Comparison of ENCODE assay signal across 8 cellular contexts in genomic region chr16:57802635-57803412, GRCh38. TPM values are rescaled to one million over a fixed set of nuclear protein-coding genes. Genes with fewer than 3 reads are reported as not detected.
A peak's percentile ranks its signal among the peaks of the same experiment; 100 is the strongest.
DNase-seq lines count a peak whose midpoint lies in the region; ATAC-seq and TF ChIP-seq lines count a peak whose summit lies in the region.

No MANE protein-coding gene starts in this region.

- peak overlapping the region; percentile 49; the same call in 1 of the 2 replicates for H3K9ac ChIP-seq in KMS-11

- no peaks in the 10 kb centered on the region for H3K9me3 ChIP-seq in CD4-positive, CD25-positive, alpha-beta regulatory T cell (ENCODE audit: control insufficient read depth in 2 of 2, low read length in 2 of 2)
- no peaks in the 10 kb centered on the region for H3K9me3 ChIP-seq in stomach

- H3K36me3 Mint-ChIP-seq in CD4-positive, CD25-positive, alpha-beta regulatory T cell, result peaks cover 3% of the 10 kb centered on the region

- H3K9me3 Mint-ChIP-seq in CD4-positive, CD25-positive, alpha-beta regulatory T cell, result peaks cover 0 to 4% (median 0%) of the 10 kb centered on the region in 7 donors

- peaks cover 22% of the 10 kb centered on the region for H3K27me3 ChIP-seq in CD4-positive, CD25-positive, alpha-beta regulatory T cell (ENCODE audit: control insufficient read depth, insufficient read depth, low read length)
- H3K27me3 ChIP-seq in KMS-11 (ENCODE audit: insufficient read depth, low read depth) (no peaks in the 10 kb centered on the region), stomach (no peaks in the 10 kb centered on the region)

- no peak overlapping the region for H3K27ac ChIP-seq in CD4-positive, CD25-positive, alpha-beta regulatory T cell (ENCODE audit: insufficient read depth, low read length, poor library complexity, severe bottlenecking)
- no peak overlapping the region for H3K27ac ChIP-seq in KMS-11
- peak overlapping the region; percentile 39 to 89 (median 81) for H3K27ac ChIP-seq in stomach

- peak overlapping the region; percentile 39; the same call in 1 of the 2 replicates for H3K4me2 ChIP-seq in KMS-11

- no peak for TF ChIP-seq CTCF in KMS-11 (conservative IDR thresholded peaks at IDR 0.05; ENCODE audit: low read depth, low read length)
- no peak for TF ChIP-seq CTCF in cardiac fibroblast (IDR thresholded peaks at IDR 0.05; ENCODE audit: low read depth, low read length)
- no peak for TF ChIP-seq CTCF in stomach (IDR thresholded peaks at IDR 0.05)

- TF ChIP-seq EP300 in stomach (IDR thresholded peaks at IDR 0.05), result no peak

- DNase-seq in CD4-positive, CD25-positive, alpha-beta regulatory T cell, result peak in 1 of 3 donors; percentile 5
- DNase-seq in cardiac fibroblast (ENCODE audit: low read depth in 2 of 2), result peak in 1 of 2 donors; percentile 56
- DNase-seq in left colon, result no peak
- DNase-seq in stomach, result peak; percentile 37
- no peak for DNase-seq in NCI-H1105 treated with DMSO at 0.1 percent for 48 hours (lab: John Stamatoyannopoulos, UW)

- peak overlapping the region; percentile 79 for H2AFZ ChIP-seq in KMS-11 (ENCODE audit: low read depth)

- intact Hi-C loops in left colon (cut with DNase I, micrococcal nuclease), result no loop called here
- intact Hi-C loops in stomach (cut with DNase I; ENCODE audit: low total_unique reads), result no loop called here

- no peak for ATAC-seq in CD4-positive, CD25-positive, alpha-beta regulatory T cell (ENCODE audit: low read depth in 2 of 2)
- ATAC-seq in left colon, result peak; percentile 16
- ATAC-seq in HG02798 (IDR thresholded peaks at IDR 0.05; ENCODE audit: poor library complexity, unreplicated experiment), result no peak
- no peak for ATAC-seq in HG02970 (IDR thresholded peaks at IDR 0.05; ENCODE audit: low FRiP score, unreplicated experiment)

- H3K4me3 ChIP-seq in CD4-positive, CD25-positive, alpha-beta regulatory T cell (ENCODE audit: low read depth, low read length), result no peak overlapping the region
- H3K4me3 ChIP-seq in KMS-11 (IDR thresholded peaks at IDR 0.05; ENCODE audit: insufficient read depth, low read depth, low read length), result no peak overlapping the region
- peak overlapping the region; percentile 27 to 38 for H3K4me3 ChIP-seq in cardiac fibroblast (replicated peaks in 1 of 2; ENCODE audit: low read depth in 2 of 2, low read length in 2 of 2)
- H3K4me3 ChIP-seq in stomach, result peak overlapping the region; percentile 53 to 63 (median 58)

- H3K79me2 ChIP-seq in KMS-11 (ENCODE audit: insufficient read depth, low read depth), result no peaks in the 10 kb centered on the region

- 14 to 28% (median 20%) methylated on average over 26 to 35 of the region's 35 CpGs for WGBS in stomach, 5 donors

- H4K20me1 ChIP-seq in KMS-11 (ENCODE audit: insufficient read depth), result no peaks in the 10 kb centered on the region

- TF ChIP-seq POLR2A in stomach (IDR thresholded peaks at IDR 0.05), result no peak

- peaks cover 61% of the 10 kb centered on the region for H3K27me3 Mint-ChIP-seq in CD4-positive, CD25-positive, alpha-beta regulatory T cell

- peak overlapping the region in 1 of 3 donors; percentile 59 for H3K27ac Mint-ChIP-seq in CD4-positive, CD25-positive, alpha-beta regulatory T cell

- peak overlapping the region; percentile 53 to 90 (median 66) for H3K4me3 Mint-ChIP-seq in CD4-positive, CD25-positive, alpha-beta regulatory T cell

- no peaks in the 10 kb centered on the region for H3K36me3 ChIP-seq in CD4-positive, CD25-positive, alpha-beta regulatory T cell (ENCODE audit: control insufficient read depth, insufficient read depth, low read length)
- no peaks in the 10 kb centered on the region for H3K36me3 ChIP-seq in KMS-11 (ENCODE audit: insufficient read depth)
- H3K36me3 ChIP-seq in stomach, result peaks cover 0 to 5% (median 1%) of the 10 kb centered on the region in 4 donors

- H3K4me1 Mint-ChIP-seq in CD4-positive, CD25-positive, alpha-beta regulatory T cell, result peaks cover 0 to 25% (median 12%) of the 10 kb centered on the region in 4 donors

- H3K4me1 ChIP-seq in CD4-positive, CD25-positive, alpha-beta regulatory T cell (ENCODE audit: control insufficient read depth, insufficient read depth, low read length, poor library complexity, severe bottlenecking), result peaks cover 6% of the 10 kb centered on the region
- H3K4me1 ChIP-seq in KMS-11 (ENCODE audit: low read depth, poor library complexity, severe bottlenecking) (peaks cover 16% of the 10 kb centered on the region), stomach (peaks cover 55 to 85% (median 69%) of the 10 kb centered on the region in 4 donors)

RNA-seq across cellular contexts. Expression of gene KIFC3, which starts 0.5 kb away (rescaled TPM):
- 1.2 TPM for total RNA-seq in CD4-positive, CD25-positive, alpha-beta regulatory T cell
- polyA plus RNA-seq in CD4-positive, CD25-positive, alpha-beta regulatory T cell, result not detected
- total RNA-seq in left colon, result 1 to 10 TPM; 4.3 to 5.6 TPM
- total RNA-seq in stomach, result 100 to 1,000 TPM in 1 of 5 donors, 10 to 100 TPM in 3, 1 to 10 TPM in 1; 2.3 to 249 (median 40.0) TPM
- polyA plus RNA-seq in stomach, result 10 to 100 TPM; 21.1 to 46.6 (median 22.1) TPM

Comparison
In these comparisons a context has a peak if more than half of its experiments do, and no peak if none do; other contexts are left out.
1. H3K27ac ChIP-seq: peak in stomach (5 of 5); none in CD4-positive, CD25-positive, alpha-beta regulatory T cell (single experiment) and KMS-11 (single experiment).
2. H3K4me3 ChIP-seq: peak in cardiac fibroblast (2 of 2) and stomach (4 of 4); none in CD4-positive, CD25-positive, alpha-beta regulatory T cell (single experiment) and KMS-11 (single experiment).